ENCODE assay signal across 3 cellular contexts in genomic region chr17:15464629-15465028, GRCh38.
TF ChIP-seq lines count a peak whose summit lies in the region.

No MANE protein-coding gene starts in this region.

TF ChIP-seq in IMR-90, 13 proteins besides CTCF, POLR2A, EP300 and RAD21:
- no peak for TF ChIP-seq MAFK (IDR thresholded peaks at IDR 0.05; ENCODE audit: low read depth, low read length)
- no peak for TF ChIP-seq MAZ (IDR thresholded peaks at IDR 0.05; ENCODE audit: borderline replicate concordance, low read depth, low read length)
- TF ChIP-seq ELK1 (IDR thresholded peaks at IDR 0.05; ENCODE audit: borderline replicate concordance, low read depth, low read length): no peak
- no peak for TF ChIP-seq NFE2L2 (IDR thresholded peaks at IDR 0.05; ENCODE audit: low read depth, low read length)
- no peak for TF ChIP-seq RCOR1 (IDR thresholded peaks at IDR 0.05; ENCODE audit: insufficient replicate concordance, low read length)
- TF ChIP-seq CHD1 (IDR thresholded peaks at IDR 0.05; ENCODE audit: low read depth, low read length): no peak
- no peak for TF ChIP-seq RFX5 (IDR thresholded peaks at IDR 0.05; ENCODE audit: low read depth, low read length)
- no peak for TF ChIP-seq MXI1 (IDR thresholded peaks at IDR 0.05; ENCODE audit: borderline replicate concordance, low read depth, low read length)
- TF ChIP-seq, protein P1, sequence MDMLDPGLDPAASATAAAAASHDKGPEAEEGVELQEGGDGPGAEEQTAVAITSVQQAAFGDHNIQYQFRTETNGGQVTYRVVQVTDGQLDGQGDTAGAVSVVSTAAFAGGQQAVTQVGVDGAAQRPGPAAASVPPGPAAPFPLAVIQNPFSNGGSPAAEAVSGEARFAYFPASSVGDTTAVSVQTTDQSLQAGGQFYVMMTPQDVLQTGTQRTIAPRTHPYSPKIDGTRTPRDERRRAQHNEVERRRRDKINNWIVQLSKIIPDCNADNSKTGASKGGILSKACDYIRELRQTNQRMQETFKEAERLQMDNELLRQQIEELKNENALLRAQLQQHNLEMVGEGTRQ (IDR thresholded peaks at IDR 0.05; ENCODE audit: low read depth, low read length): no peak
- no peak for TF ChIP-seq BHLHE40 (IDR thresholded peaks at IDR 0.05; ENCODE audit: low read depth, low read length)
- no peak for TF ChIP-seq SMC3 (IDR thresholded peaks at IDR 0.05; ENCODE audit: low read depth, low read length)
- TF ChIP-seq FOS (IDR thresholded peaks at IDR 0.05; ENCODE audit: low read depth, low read length): no peak
- no peak for TF ChIP-seq CEBPB (IDR thresholded peaks at IDR 0.05; ENCODE audit: low read depth, low read length)

TF ChIP-seq in K562, 482 proteins besides CTCF, POLR2A, EP300 and RAD21:
- no peak for TF ChIP-seq CBX5 (IDR thresholded peaks at IDR 0.05; ENCODE audit: borderline replicate concordance, low read depth)
- TF ChIP-seq CBX1 (IDR thresholded peaks at IDR 0.05; ENCODE audit: low read depth): no peak
- TF ChIP-seq TAF15 (IDR thresholded peaks at IDR 0.05; ENCODE audit: low read depth, low read length): no peak
- no peak for TF ChIP-seq CCNT2 (IDR thresholded peaks at IDR 0.05; ENCODE audit: borderline replicate concordance, extremely low read depth, insufficient read length, low read depth, low read length)
- TF ChIP-seq ZFP30 (CRISPR knock-in tag; IDR thresholded peaks at IDR 0.05; ENCODE audit: borderline replicate concordance): no peak
- TF ChIP-seq NFIC (IDR thresholded peaks at IDR 0.05): no peak
- TF ChIP-seq NFRKB (IDR thresholded peaks at IDR 0.05; ENCODE audit: low read depth): no peak
- TF ChIP-seq, protein P2, sequence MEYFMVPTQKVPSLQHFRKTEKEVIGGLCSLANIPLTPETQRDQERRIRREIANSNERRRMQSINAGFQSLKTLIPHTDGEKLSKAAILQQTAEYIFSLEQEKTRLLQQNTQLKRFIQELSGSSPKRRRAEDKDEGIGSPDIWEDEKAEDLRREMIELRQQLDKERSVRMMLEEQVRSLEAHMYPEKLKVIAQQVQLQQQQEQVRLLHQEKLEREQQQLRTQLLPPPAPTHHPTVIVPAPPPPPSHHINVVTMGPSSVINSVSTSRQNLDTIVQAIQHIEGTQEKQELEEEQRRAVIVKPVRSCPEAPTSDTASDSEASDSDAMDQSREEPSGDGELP (CRISPR knock-in tag; IDR thresholded peaks at IDR 0.05; ENCODE audit: borderline replicate concordance): no peak
- TF ChIP-seq, protein P3, sequence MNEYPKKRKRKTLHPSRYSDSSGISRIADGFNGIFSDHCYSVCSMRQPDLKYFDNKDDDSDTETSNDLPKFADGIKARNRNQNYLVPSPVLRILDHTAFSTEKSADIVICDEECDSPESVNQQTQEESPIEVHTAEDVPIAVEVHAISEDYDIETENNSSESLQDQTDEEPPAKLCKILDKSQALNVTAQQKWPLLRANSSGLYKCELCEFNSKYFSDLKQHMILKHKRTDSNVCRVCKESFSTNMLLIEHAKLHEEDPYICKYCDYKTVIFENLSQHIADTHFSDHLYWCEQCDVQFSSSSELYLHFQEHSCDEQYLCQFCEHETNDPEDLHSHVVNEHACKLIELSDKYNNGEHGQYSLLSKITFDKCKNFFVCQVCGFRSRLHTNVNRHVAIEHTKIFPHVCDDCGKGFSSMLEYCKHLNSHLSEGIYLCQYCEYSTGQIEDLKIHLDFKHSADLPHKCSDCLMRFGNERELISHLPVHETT (CRISPR knock-in tag; conservative IDR thresholded peaks at IDR 0.05 in 1 of 2, IDR thresholded peaks at IDR 0.05 in 1 of 2): no peak
- TF ChIP-seq SRSF7 (optimal IDR thresholded peaks at IDR 0.05; ENCODE audit: low read depth, low read length): no peak
- no peak for TF ChIP-seq ZBTB7A (IDR thresholded peaks at IDR 0.05; ENCODE audit: borderline replicate concordance, control insufficient read depth, low read depth, low read length)

TF ChIP-seq in SK-N-SH, 30 proteins besides CTCF, POLR2A, EP300 and RAD21:
- TF ChIP-seq IRF3 (IDR thresholded peaks at IDR 0.05; ENCODE audit: low read depth, low read length): no peak
- TF ChIP-seq GABPA (IDR thresholded peaks at IDR 0.05; ENCODE audit: low read depth): no peak
- no peak for TF ChIP-seq FOXJ3 (CRISPR knock-in tag; IDR thresholded peaks at IDR 0.05)
- TF ChIP-seq NFIC (IDR thresholded peaks at IDR 0.05; ENCODE audit: borderline replicate concordance): no peak
- TF ChIP-seq RXRA (IDR thresholded peaks at IDR 0.05; ENCODE audit: borderline replicate concordance, low read depth): no peak
- TF ChIP-seq NRF1 (IDR thresholded peaks at IDR 0.05; ENCODE audit: low read depth, low read length): no peak
